Comparison of ENCODE assay signal across 26 cellular contexts in the genomic region with DNA sequence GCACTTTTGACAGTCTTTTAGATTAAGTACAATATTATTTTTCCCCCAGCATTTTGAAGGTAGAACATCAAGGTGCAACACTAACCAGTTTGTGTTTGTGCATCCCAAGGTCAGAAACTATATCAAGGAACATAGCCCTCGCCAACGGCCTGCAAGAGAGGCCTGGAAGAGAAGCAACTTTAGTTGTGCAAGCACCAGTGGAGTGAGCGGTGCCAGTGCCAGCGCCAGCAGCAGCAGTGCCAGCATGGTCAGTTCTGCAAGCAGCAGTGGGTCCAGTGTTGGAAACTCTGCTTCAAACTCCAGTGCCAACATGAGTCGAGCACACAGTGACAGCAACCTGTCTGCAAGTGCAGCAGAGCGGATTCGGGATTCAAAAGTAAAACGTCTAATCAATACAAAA. TPM values are rescaled to one million over a fixed set of nuclear protein-coding genes. Genes with fewer than 3 reads are reported as not detected.
DNase-seq lines count a peak whose midpoint lies in the region; ATAC-seq, FAIRE-seq and TF ChIP-seq lines count a peak whose summit lies in the region.
"Had no signal": no experiment of that assay in that cellular context is flagged by ENCODE, and none has a peak within 500 bp of the region (broad histone marks: within the 10 kb centered on the region; RNA-seq: fewer than 3 reads in every experiment).

No MANE protein-coding gene starts in this region.

- H3K9me3 Mint-ChIP-seq in activated naive CD4-positive, alpha-beta T cell treated with anti-CD3 and anti-CD28 coated beads, Interleukin-2, amount 50 U/mL, for 72 hours: no peaks in the 10 kb centered on the region
- H3K9me3 Mint-ChIP-seq: CD4-positive, alpha-beta memory T cell; CD4-positive, CD25-positive, alpha-beta regulatory T cell; CD8-positive, alpha-beta memory T cell had no signal

- peaks cover 0 to 97% (median 27%) of the 10 kb centered on the region in 6 donors for H3K36me3 ChIP-seq in spleen
- H3K36me3 ChIP-seq: BE2C had no signal

- no peaks in the 10 kb centered on the region for H3K4me1 ChIP-seq in spleen
- H3K4me1 ChIP-seq: BE2C, BLaER1 had no signal

- H3K27me3 ChIP-seq in spleen (replicated peaks in 1 of 7): no peaks in the 10 kb centered on the region
- H3K27me3 ChIP-seq: BE2C, BLaER1 had no signal

- ATAC-seq in Right ventricle myocardium superior (ENCODE audit: poor library complexity) (peak; percentile 43), left lobe of liver (peak; percentile 94)
- no peak for ATAC-seq in activated naive CD4-positive, alpha-beta T cell treated with anti-CD3 and anti-CD28 coated beads, Interleukin-2, amount 50 U/mL, for 72 hours
- ATAC-seq: GM12878 had no signal

- no peak for DNase-seq in Right ventricle myocardium superior
- no peak for DNase-seq in cardiac septum (ENCODE audit: low spot score)
- no peak for DNase-seq in GM12891 (ENCODE audit: insufficient read length, low spot score)
- peak; percentile 66 for DNase-seq in left lobe of liver (ENCODE audit: low spot score)
- peak; percentile 50 for DNase-seq in spleen
- DNase-seq in NCI-H2029 treated with DMSO at 0.1 percent for 48 hours (lab: John Stamatoyannopoulos, UW): no peak
- DNase-seq in activated naive CD4-positive, alpha-beta T cell treated with anti-CD3 and anti-CD28 coated beads, Interleukin-2, amount 50 U/mL, for 72 hours (ENCODE audit: low spot score in 2 of 2): no peak
- DNase-seq: 8988T; ACHN; BE2C; CD4-positive, alpha-beta memory T cell; CD4-positive, CD25-positive, alpha-beta regulatory T cell; CD8-positive, alpha-beta memory T cell; COR-L47; DMS 273 treated with DMSO at 0.1 percent for 48 hours; DMS153; DMS53; DMS79; DND-41; EL; GDM1 had no signal

- peak; percentile 72 for FAIRE-seq in GM12891 (lab: Jason Lieb, UNC)
- FAIRE-seq: A204.1, GM12878, GM19239 had no signal

- TF ChIP-seq POLR2A in GM12891 (IDR thresholded peaks at IDR 0.05; ENCODE audit: low read depth, low read length) (no peak), spleen (IDR thresholded peaks at IDR 0.05) (no peak)

- H3K27ac ChIP-seq in spleen: no peak overlapping the region
- H3K27ac ChIP-seq: BLaER1 had no signal

- H3K4me3 ChIP-seq in spleen: no peak overlapping the region
- H3K4me3 ChIP-seq: BLaER1, GM12878 had no signal

- H3K36me3 Mint-ChIP-seq in activated naive CD4-positive, alpha-beta T cell treated with anti-CD3 and anti-CD28 coated beads, Interleukin-2, amount 50 U/mL, for 72 hours: no peaks in the 10 kb centered on the region

- no peak overlapping the region for H3K27ac Mint-ChIP-seq in activated naive CD4-positive, alpha-beta T cell treated with anti-CD3 and anti-CD28 coated beads, Interleukin-2, amount 50 U/mL, for 72 hours
- H3K27ac Mint-ChIP-seq: CD4-positive, alpha-beta memory T cell; CD4-positive, CD25-positive, alpha-beta regulatory T cell; CD8-positive, alpha-beta memory T cell had no signal

- no peaks in the 10 kb centered on the region for H3K9me3 ChIP-seq in spleen
- H3K9me3 ChIP-seq: BE2C, BLaER1 had no signal

- 79 to 96% (median 92%) methylated on average over 8 of the region's 8 CpGs for WGBS in spleen, 5 donors

- intact Hi-C loops in Right ventricle myocardium superior (cut with DNase I): no loop called here
- intact Hi-C loops in cardiac septum (cut with DNase I): no loop called here
- intact Hi-C loops in spleen (cut with DNase I; ENCODE audit: low total_unique reads): no loop called here

- no peak for TF ChIP-seq CTCF in spleen (IDR thresholded peaks at IDR 0.05 in 8 of 11, conservative IDR thresholded peaks at IDR 0.05 in 3 of 11)

TF ChIP-seq in GM12891, 5 proteins besides CTCF, POLR2A, EP300 and RAD21:
- TF ChIP-seq TAF1 (IDR thresholded peaks at IDR 0.05; ENCODE audit: low read depth, low read length): no peak
- no peak for TF ChIP-seq POLR2AphosphoS5 (IDR thresholded peaks at IDR 0.05; ENCODE audit: low read depth, low read length)
- no peak for TF ChIP-seq SPI1 (IDR thresholded peaks at IDR 0.05; ENCODE audit: low read depth, low read length)
- TF ChIP-seq POU2F2 (IDR thresholded peaks at IDR 0.05; ENCODE audit: low read depth, low read length): no peak
- TF ChIP-seq PAX5 (IDR thresholded peaks at IDR 0.05; ENCODE audit: insufficient read depth, low read length, severe bottlenecking): no peak

RNA-seq across cellular contexts. Expression of a gene that starts 21.7 kb away (rescaled TPM):
- total RNA-seq in Right ventricle myocardium superior (9.0 TPM), cardiac septum (10.9 TPM), left lobe of liver (5.9 TPM), spleen (10 to 100 TPM; 15.3 to 24.6 (median 19.2) TPM)
- 3.7 TPM for polyA plus RNA-seq in GM12891 (2012; ENCODE audit: low read depth, missing spikeins)
- polyA plus RNA-seq in spleen: 1 to 10 TPM; 5.5 to 8.0 (median 5.6) TPM
- 10 to 100 TPM in 1 of 2 donors, 1 to 10 TPM in 1; 7.3 to 10.6 TPM for total RNA-seq in activated naive CD4-positive, alpha-beta T cell treated with anti-CD3 and anti-CD28 coated beads, Interleukin-2, amount 50 U/mL, for 72 hours

RNA-seq across cellular contexts. Expression of a gene that starts 31.1 kb away (rescaled TPM):
- total RNA-seq in Right ventricle myocardium superior: 11.9 TPM
- total RNA-seq in cardiac septum: 10.9 TPM
- 2.8 TPM for polyA plus RNA-seq in GM12891 (2012; ENCODE audit: low read depth, missing spikeins)
- total RNA-seq in left lobe of liver: 4.3 TPM
- 10 to 100 TPM; 11.5 to 31.7 (median 15.4) TPM for total RNA-seq in spleen
- polyA plus RNA-seq in spleen: 1 to 10 TPM; 4.5 to 9.3 (median 5.0) TPM
- 1 to 10 TPM; 4.2 to 8.1 TPM for total RNA-seq in activated naive CD4-positive, alpha-beta T cell treated with anti-CD3 and anti-CD28 coated beads, Interleukin-2, amount 50 U/mL, for 72 hours
- total RNA-seq: G401 had no signal

Comparison
In these comparisons a context has a peak if more than half of its experiments do, and no peak if none do; other contexts are left out.
1. ATAC-seq: peak in Right ventricle myocardium superior (single experiment) and left lobe of liver (single experiment); none in activated naive CD4-positive, alpha-beta T cell treated with anti-CD3 and anti-CD28 coated beads, Interleukin-2, amount 50 U/mL, for 72 hours (0 of 2).
2. DNase-seq: peak in left lobe of liver (single experiment) and spleen (single experiment); none in Right ventricle myocardium superior (single experiment), cardiac septum (single experiment), GM12891 (single experiment), NCI-H2029 treated with DMSO at 0.1 percent for 48 hours (single experiment) and activated naive CD4-positive, alpha-beta T cell treated with anti-CD3 and anti-CD28 coated beads, Interleukin-2, amount 50 U/mL, for 72 hours (0 of 2).